21 cellular contexts compared by ENCODE assay signal in the genomic region with DNA sequence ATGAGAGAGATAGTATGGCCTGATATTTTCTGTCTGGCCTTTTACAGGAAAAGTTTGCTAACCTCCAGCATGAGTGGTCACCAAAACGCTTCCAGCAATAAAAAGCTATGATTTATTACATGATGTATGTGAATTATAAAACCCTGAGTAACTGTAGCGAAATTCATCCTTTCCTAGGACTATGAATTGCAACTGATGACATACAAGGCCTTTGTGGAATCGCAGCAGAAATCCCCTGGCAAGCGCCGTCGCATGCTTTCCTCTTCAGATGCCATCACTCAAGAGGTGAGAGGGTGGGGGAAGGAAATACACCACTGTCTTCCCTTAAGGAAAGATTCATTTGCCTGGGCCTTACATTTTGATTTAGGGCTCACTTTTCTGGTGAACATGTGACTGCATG.
"Had no signal": no experiment of that assay in that cellular context is flagged by ENCODE, and none has a peak within 500 bp of the region (broad histone marks: within the 10 kb centered on the region; RNA-seq: fewer than 3 reads in every experiment).

No MANE protein-coding gene starts in this region.

- H3K27ac ChIP-seq: VCaP had no signal

- H3K9me3 Mint-ChIP-seq: activated naive CD4-positive, alpha-beta T cell treated with anti-CD3 and anti-CD28 coated beads, Interleukin-2, amount 50 U/mL, for 24 hours; mesothelial cell of epicardium; neural crest cell; stimulated activated naive CD8-positive, alpha-beta T cell treated with anti-CD3 and anti-CD28 coated beads, Interleukin-15, amount 100 ng/mL, for 72 hours; type B pancreatic cell had no signal

- DNase-seq: activated CD4-positive, alpha-beta T cell treated with anti-CD3 and anti-CD28 coated beads for 1 hour; activated CD8-positive, alpha-beta memory T cell treated with anti-CD3 and anti-CD28 coated beads for 24 hours; activated CD8-positive, alpha-beta memory T cell treated with anti-CD3 and anti-CD28 coated beads, Interleukin-2, amount 50 U/mL, for 48 hours; amniotic stem cell; dermis blood vessel endothelial cell; effector memory CD4-positive, alpha-beta T cell; foreskin fibroblast; glutamatergic neuron; hypothalamus; islet precursor cell; stimulated activated CD4-positive, alpha-beta T cell treated with anti-CD3 and anti-CD28 coated beads, Interleukin-2, amount 100 ng/mL, for 48 hours; stimulated activated naive CD8-positive, alpha-beta T cell treated with anti-CD3 and anti-CD28 coated beads, Interleukin-15, amount 100 ng/mL, for 72 hours; T-helper 17 cell had no signal

- H3K27ac Mint-ChIP-seq: activated naive CD4-positive, alpha-beta T cell treated with anti-CD3 and anti-CD28 coated beads, Interleukin-2, amount 50 U/mL, for 24 hours; mesothelial cell of epicardium; progenitor cell of endocrine pancreas; type B pancreatic cell had no signal

- ATAC-seq: stimulated activated naive CD8-positive, alpha-beta T cell treated with anti-CD3 and anti-CD28 coated beads, Interleukin-15, amount 100 ng/mL, for 72 hours; T-helper 17 cell had no signal

- H3K9me3 ChIP-seq: right atrium auricular region had no signal

- H3K27me3 ChIP-seq: right atrium auricular region had no signal

- H3K27me3 Mint-ChIP-seq: activated naive CD4-positive, alpha-beta T cell treated with anti-CD3 and anti-CD28 coated beads, Interleukin-2, amount 50 U/mL, for 24 hours; progenitor cell of endocrine pancreas; stimulated activated naive CD8-positive, alpha-beta T cell treated with anti-CD3 and anti-CD28 coated beads, Interleukin-15, amount 100 ng/mL, for 72 hours; T-helper 17 cell; type B pancreatic cell had no signal

- H3K4me1 Mint-ChIP-seq: mesothelial cell of epicardium, neural crest cell had no signal

- H3K4me3 Mint-ChIP-seq: activated naive CD4-positive, alpha-beta T cell treated with anti-CD3 and anti-CD28 coated beads, Interleukin-2, amount 50 U/mL, for 24 hours; mesothelial cell of epicardium; neural crest cell; stimulated activated naive CD8-positive, alpha-beta T cell treated with anti-CD3 and anti-CD28 coated beads, Interleukin-15, amount 100 ng/mL, for 72 hours; T-helper 17 cell; type B pancreatic cell had no signal

- H3K4me3 ChIP-seq: lung, right atrium auricular region had no signal
